In genomic region chr21:44829507-44830092, GRCh38 we compare ENCODE assay signal across 18 cellular contexts. TPM values are rescaled to one million over a fixed set of nuclear protein-coding genes. Genes with fewer than 3 reads are reported as not detected.
DNase-seq lines count a peak whose midpoint lies in the region; ATAC-seq and TF ChIP-seq lines count a peak whose summit lies in the region.
"Had no signal": no experiment of that assay in that cellular context is flagged by ENCODE, and none has a peak within 500 bp of the region (broad histone marks: within the 10 kb centered on the region; RNA-seq: fewer than 3 reads in every experiment).

No MANE protein-coding gene starts in this region.

- H3K9ac ChIP-seq in SK-N-SH = no peak overlapping the region

- no peaks in the 10 kb centered on the region for H4K20me1 ChIP-seq in SK-N-SH (ENCODE audit: insufficient read depth)

- TF ChIP-seq RAD21 in SK-N-SH (IDR thresholded peaks at IDR 0.05; ENCODE audit: low read length) = no peak

- H3K36me3 ChIP-seq in SK-N-SH (replicated peaks in 1 of 2; ENCODE audit: control insufficient read depth in 1 of 2, insufficient read depth in 2 of 2, low read length in 1 of 2) = no peaks in the 10 kb centered on the region

- peak overlapping the region; percentile 13 for H3K27ac Mint-ChIP-seq in activated CD4-positive, alpha-beta T cell treated with anti-CD3 and anti-CD28 coated beads, Interleukin-2, amount 10 ng/mL, durations not matched to agents 24 days and 14 days
- H3K27ac Mint-ChIP-seq in stimulated activated naive CD8-positive, alpha-beta T cell treated with anti-CD3 and anti-CD28 coated beads, Interleukin-15, amount 100 ng/mL, for 72 hours = peak overlapping the region; percentile 19 to 69

- H3K4me1 Mint-ChIP-seq in activated CD4-positive, alpha-beta T cell treated with anti-CD3 and anti-CD28 coated beads, Interleukin-2, amount 10 ng/mL, durations not matched to agents 24 days and 14 days = peaks cover 6% of the 10 kb centered on the region
- peaks cover 25% of the 10 kb centered on the region for H3K4me1 Mint-ChIP-seq in stimulated activated naive CD8-positive, alpha-beta T cell treated with anti-CD3 and anti-CD28 coated beads, Interleukin-15, amount 100 ng/mL, for 72 hours

- H3K4me2 ChIP-seq in SK-N-SH = no peak overlapping the region

- H3F3A ChIP-seq in SK-N-SH (replicated peaks; ENCODE audit: insufficient read depth) = no peaks in the 10 kb centered on the region

- no peak overlapping the region for H3K4me3 ChIP-seq in SK-N-SH (ENCODE audit: low read depth in 2 of 2, low read length in 1 of 2)

- H3K4me3 Mint-ChIP-seq in activated CD4-positive, alpha-beta T cell treated with anti-CD3 and anti-CD28 coated beads, Interleukin-2, amount 10 ng/mL, durations not matched to agents 24 days and 14 days = no peak overlapping the region
- no peak overlapping the region for H3K4me3 Mint-ChIP-seq in stimulated activated naive CD8-positive, alpha-beta T cell treated with anti-CD3 and anti-CD28 coated beads, Interleukin-15, amount 100 ng/mL, for 72 hours

- peaks cover 3% of the 10 kb centered on the region for H3K27me3 Mint-ChIP-seq in activated CD4-positive, alpha-beta T cell treated with anti-CD3 and anti-CD28 coated beads, Interleukin-2, amount 10 ng/mL, durations not matched to agents 24 days and 14 days
- peaks cover 7% of the 10 kb centered on the region for H3K27me3 Mint-ChIP-seq in stimulated activated naive CD8-positive, alpha-beta T cell treated with anti-CD3 and anti-CD28 coated beads, Interleukin-15, amount 100 ng/mL, for 72 hours

- H3K9me3 ChIP-seq in SK-N-SH = no peaks in the 10 kb centered on the region

- TF ChIP-seq CTCF in SK-N-SH (IDR thresholded peaks at IDR 0.05) = no peak

- no peak overlapping the region for H2AFZ ChIP-seq in SK-N-SH (ENCODE audit: low read depth)

- no peaks in the 10 kb centered on the region for H3K4me1 ChIP-seq in SK-N-SH (ENCODE audit: control insufficient read depth in 1 of 2, insufficient read depth in 2 of 2, low read depth in 1 of 2, low read length in 1 of 2)

- no peak for DNase-seq in activated CD4-positive, alpha-beta T cell treated with anti-CD3 and anti-CD28 coated beads, Interleukin-2, amount 10 ng/mL, durations not matched to agents 24 days and 14 days
- no peak for DNase-seq in activated CD4-positive, alpha-beta T cell treated with anti-CD3 and anti-CD28 coated beads for 1 hour
- DNase-seq in stimulated activated CD4-positive, alpha-beta T cell treated with anti-CD3 and anti-CD28 coated beads, Interleukin-1b, Interleukin-23, amount 100 ng/mL, for 48 hours = peak; percentile 35
- no peak for DNase-seq in stimulated activated CD4-positive, alpha-beta T cell treated with anti-CD3 and anti-CD28 coated beads, Interleukin-4, amount 100 ng/mL, for 4 hours
- DNase-seq in mesenteric fat pad (ENCODE audit: low spot score) = peak; percentile 22
- DNase-seq in stimulated activated naive CD8-positive, alpha-beta T cell treated with anti-CD3 and anti-CD28 coated beads, Interleukin-15, amount 100 ng/mL, for 72 hours = no peak
- no peak for DNase-seq in GF-D8 (lab: John Stamatoyannopoulos, UW)
- no peak for DNase-seq in SK-N-SH
- DNase-seq: C1 segment of cervical spinal cord, DMS79 treated with DMSO at 0.1 percent for 48 hours, GOT3, KBM-7, MV-4-11, NCI-H1417 treated with DMSO at 0.1 percent for 48 hours, NCI-H2029 treated with DMSO at 0.1 percent for 48 hours, NCI-H2171 treated with DMSO at 0.1 percent for 48 hours, NCI-H446 treated with DMSO at 0.1 percent for 48 hours, NCI-H748 treated with DMSO at 0.1 percent for 48 hours had no signal

- H3K27ac ChIP-seq in SK-N-SH (ENCODE audit: low read depth in 2 of 2, low read length in 1 of 2) = no peak overlapping the region

- peak; percentile 59 for ATAC-seq in stimulated activated naive CD8-positive, alpha-beta T cell treated with anti-CD3 and anti-CD28 coated beads, Interleukin-15, amount 100 ng/mL, for 72 hours

- H3K79me2 ChIP-seq in SK-N-SH (ENCODE audit: insufficient read depth) = no peaks in the 10 kb centered on the region

- 25% methylated on average over 2 of the region's 2 CpGs for WGBS in SK-N-SH (ENCODE audit: low lambda C conversion rate)

- peaks cover 5% of the 10 kb centered on the region for H3K36me3 Mint-ChIP-seq in activated CD4-positive, alpha-beta T cell treated with anti-CD3 and anti-CD28 coated beads, Interleukin-2, amount 10 ng/mL, durations not matched to agents 24 days and 14 days (ENCODE audit: low read depth)

- TF ChIP-seq EP300 in SK-N-SH (IDR thresholded peaks at IDR 0.05; ENCODE audit: borderline replicate concordance in 1 of 2, low read depth in 1 of 2, low read length in 1 of 2) = no peak

- CTCF ChIA-PET in SK-N-SH (lab: Yijun Ruan, JAX) = interaction anchor here (1.8 kb wide), 1 partner anchor 29 kb away, joined by 4 read pairs; no protein-coding TSS in a partner anchor

- no peaks in the 10 kb centered on the region for H3K27me3 ChIP-seq in SK-N-SH (ENCODE audit: insufficient read depth)

- intact Hi-C loops in activated CD4-positive, alpha-beta T cell treated with anti-CD3 and anti-CD28 coated beads, Interleukin-2, amount 10 ng/mL, durations not matched to agents 24 days and 14 days (cut with micrococcal nuclease) = no loop called here

- POLR2A ChIA-PET in SK-N-SH (lab: Yijun Ruan, JAX) = no interaction called here

- peaks cover 12% of the 10 kb centered on the region for H3K9me3 Mint-ChIP-seq in activated CD4-positive, alpha-beta T cell treated with anti-CD3 and anti-CD28 coated beads, Interleukin-2, amount 10 ng/mL, durations not matched to agents 24 days and 14 days
- peaks cover 19 to 28% of the 10 kb centered on the region in 2 donors for H3K9me3 Mint-ChIP-seq in stimulated activated naive CD8-positive, alpha-beta T cell treated with anti-CD3 and anti-CD28 coated beads, Interleukin-15, amount 100 ng/mL, for 72 hours

- no peaks in the 10 kb centered on the region for H3K9me2 ChIP-seq in SK-N-SH

TF ChIP-seq in SK-N-SH, 30 proteins besides CTCF, POLR2A, EP300 and RAD21 (continues in another document):
- no peak for TF ChIP-seq JUND (IDR thresholded peaks at IDR 0.05)
- no peak for TF ChIP-seq GABPA (IDR thresholded peaks at IDR 0.05; ENCODE audit: low read depth)
- TF ChIP-seq RFX5 (IDR thresholded peaks at IDR 0.05; ENCODE audit: low read length) = no peak
- no peak for TF ChIP-seq CHD2 (IDR thresholded peaks at IDR 0.05; ENCODE audit: low read length, partially characterized antibody)
- TF ChIP-seq MEF2A (IDR thresholded peaks at IDR 0.05; ENCODE audit: borderline replicate concordance, low read depth) = no peak
- TF ChIP-seq NFIC (IDR thresholded peaks at IDR 0.05; ENCODE audit: borderline replicate concordance) = no peak
- TF ChIP-seq TEAD4 (IDR thresholded peaks at IDR 0.05; ENCODE audit: borderline replicate concordance, insufficient read depth) = no peak
- no peak for TF ChIP-seq USF2 (IDR thresholded peaks at IDR 0.05; ENCODE audit: borderline replicate concordance, low read depth, low read length)
- TF ChIP-seq, protein P1, sequence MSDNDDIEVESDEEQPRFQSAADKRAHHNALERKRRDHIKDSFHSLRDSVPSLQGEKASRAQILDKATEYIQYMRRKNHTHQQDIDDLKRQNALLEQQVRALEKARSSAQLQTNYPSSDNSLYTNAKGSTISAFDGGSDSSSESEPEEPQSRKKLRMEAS (IDR thresholded peaks at IDR 0.05; ENCODE audit: low read depth) = no peak
- TF ChIP-seq RCOR1 (IDR thresholded peaks at IDR 0.05; ENCODE audit: low read length) = no peak
- TF ChIP-seq, protein P2, sequence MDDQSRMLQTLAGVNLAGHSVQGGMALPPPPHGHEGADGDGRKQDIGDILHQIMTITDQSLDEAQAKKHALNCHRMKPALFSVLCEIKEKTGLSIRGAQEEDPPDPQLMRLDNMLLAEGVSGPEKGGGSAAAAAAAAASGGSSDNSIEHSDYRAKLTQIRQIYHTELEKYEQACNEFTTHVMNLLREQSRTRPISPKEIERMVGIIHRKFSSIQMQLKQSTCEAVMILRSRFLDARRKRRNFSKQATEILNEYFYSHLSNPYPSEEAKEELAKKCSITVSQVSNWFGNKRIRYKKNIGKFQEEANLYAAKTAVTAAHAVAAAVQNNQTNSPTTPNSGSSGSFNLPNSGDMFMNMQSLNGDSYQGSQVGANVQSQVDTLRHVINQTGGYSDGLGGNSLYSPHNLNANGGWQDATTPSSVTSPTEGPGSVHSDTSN (IDR thresholded peaks at IDR 0.05) = no peak
- no peak for TF ChIP-seq EZH2phosphoT487 (IDR thresholded peaks at IDR 0.05; ENCODE audit: borderline replicate concordance, low read depth)
- TF ChIP-seq ELF1 (IDR thresholded peaks at IDR 0.05) = no peak

RNA-seq across cellular contexts. Expression of gene SUMO3, which starts 11.7 kb away (rescaled TPM):
- total RNA-seq in activated CD4-positive, alpha-beta T cell treated with anti-CD3 and anti-CD28 coated beads, Interleukin-2, amount 10 ng/mL, durations not matched to agents 24 days and 14 days = 90.3 and 90.6 TPM in 2 replicates
- 82.2 TPM for total RNA-seq in mesenteric fat pad
- polyA plus RNA-seq in SK-N-SH (2012; rRNA removed) = 89.0 and 125 TPM in 2 replicates
- polyA plus RNA-seq in SK-N-SH (2012; cell fraction: cytosol; rRNA removed) = 116 and 122 TPM in 2 replicates
- polyA plus RNA-seq in SK-N-SH (2012; cell fraction: nucleus; rRNA removed) = 31.5 and 38.2 TPM in 2 replicates

RNA-seq across cellular contexts. Expression of gene UBE2G2, which starts 28.0 kb away (rescaled TPM):
- 143 and 148 TPM in 2 replicates for total RNA-seq in activated CD4-positive, alpha-beta T cell treated with anti-CD3 and anti-CD28 coated beads, Interleukin-2, amount 10 ng/mL, durations not matched to agents 24 days and 14 days
- total RNA-seq in mesenteric fat pad = 123 TPM
- 129 and 149 TPM in 2 replicates for polyA plus RNA-seq in SK-N-SH (2012; rRNA removed)
- 55.4 and 71.0 TPM in 2 replicates for polyA plus RNA-seq in SK-N-SH (2012; cell fraction: cytosol; rRNA removed)
- 527 and 606 TPM in 2 replicates for polyA plus RNA-seq in SK-N-SH (2012; cell fraction: nucleus; rRNA removed)

RNA-seq across cellular contexts. Expression of gene PTTG1IP, which starts 43.9 kb away (rescaled TPM):
- total RNA-seq in activated CD4-positive, alpha-beta T cell treated with anti-CD3 and anti-CD28 coated beads, Interleukin-2, amount 10 ng/mL, durations not matched to agents 24 days and 14 days = 44.2 and 46.5 TPM in 2 replicates
- total RNA-seq in mesenteric fat pad = 161 TPM
- 171 and 196 TPM in 2 replicates for polyA plus RNA-seq in SK-N-SH (2012; rRNA removed)
- polyA plus RNA-seq in SK-N-SH (2012; cell fraction: cytosol; rRNA removed) = 173 and 196 TPM in 2 replicates
- polyA plus RNA-seq in SK-N-SH (2012; cell fraction: nucleus; rRNA removed) = 113 and 135 TPM in 2 replicates

Comparison
In these comparisons a context has a peak if more than half of its experiments do, and no peak if none do; other contexts are left out.
1. DNase-seq: peak in stimulated activated CD4-positive, alpha-beta T cell treated with anti-CD3 and anti-CD28 coated beads, Interleukin-1b, Interleukin-23, amount 100 ng/mL, for 48 hours (single experiment) and mesenteric fat pad (single experiment); none in activated CD4-positive, alpha-beta T cell treated with anti-CD3 and anti-CD28 coated beads, Interleukin-2, amount 10 ng/mL, durations not matched to agents 24 days and 14 days (single experiment), activated CD4-positive, alpha-beta T cell treated with anti-CD3 and anti-CD28 coated beads for 1 hour (single experiment), stimulated activated CD4-positive, alpha-beta T cell treated with anti-CD3 and anti-CD28 coated beads, Interleukin-4, amount 100 ng/mL, for 4 hours (0 of 2), stimulated activated naive CD8-positive, alpha-beta T cell treated with anti-CD3 and anti-CD28 coated beads, Interleukin-15, amount 100 ng/mL, for 72 hours (0 of 2), GF-D8 (single experiment) and SK-N-SH (single experiment).